26 cellular contexts compared by ENCODE assay signal in the genomic region with DNA sequence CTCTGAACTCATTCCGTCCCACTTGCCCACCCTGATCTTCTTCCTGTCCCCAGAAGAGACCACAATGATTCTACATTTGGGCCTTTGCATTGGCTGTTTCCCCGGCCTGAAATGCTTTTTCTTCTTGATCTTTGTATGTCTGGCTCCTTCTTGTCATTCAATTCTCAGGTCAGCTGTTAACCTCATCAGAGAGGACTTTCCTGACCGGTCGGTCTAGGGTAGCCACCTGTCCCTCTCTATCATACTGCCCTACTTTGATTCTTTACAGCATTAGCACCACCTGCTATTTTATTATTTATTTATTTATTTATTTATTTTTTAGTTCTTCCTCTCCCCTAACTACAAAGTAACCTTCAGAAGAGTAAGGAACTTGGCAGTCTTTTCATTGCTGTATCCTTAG.
"Had no signal": no experiment of that assay in that cellular context is flagged by ENCODE, and none has a peak within 500 bp of the region (broad histone marks: within the 10 kb centered on the region; RNA-seq: fewer than 3 reads in every experiment).

No MANE protein-coding gene starts in this region.

- H3K4me3 ChIP-seq: left ventricle myocardium inferior, lung, ovary, smooth muscle cell, stomach, testis, thyroid gland, transverse colon, upper lobe of left lung, vagina had no signal

- H3K9me3 Mint-ChIP-seq: naive thymus-derived CD8-positive, alpha-beta T cell; stimulated activated memory B cell treated with anti-CD40 and anti-IgM and Interleukin-4, amounts not matched to agents 10 μg/mL and 1 μg/mL and 100 μg/mL, for 72 hours had no signal

- H3K36me3 Mint-ChIP-seq: mesothelial cell of epicardium; naive thymus-derived CD8-positive, alpha-beta T cell; stimulated activated memory B cell treated with anti-CD40 and anti-IgM and Interleukin-4, amounts not matched to agents 10 μg/mL and 1 μg/mL and 100 μg/mL, for 72 hours had no signal

- H3K27ac Mint-ChIP-seq: mesothelial cell of epicardium; naive thymus-derived CD8-positive, alpha-beta T cell; nephron progenitor cell; progenitor cell of endocrine pancreas; stimulated activated memory B cell treated with anti-CD40 and anti-IgM and Interleukin-4, amounts not matched to agents 10 μg/mL and 1 μg/mL and 100 μg/mL, for 72 hours had no signal

- H3K27ac ChIP-seq: left ventricle myocardium inferior, ovary, stomach, testis, thyroid gland, transverse colon, upper lobe of left lung, vagina had no signal

- H3K4me2 ChIP-seq: smooth muscle cell had no signal

- DNase-seq: head of caudate nucleus; hippocampal formation; left ventricle myocardium inferior; mesendoderm; naive thymus-derived CD8-positive, alpha-beta T cell; nephron progenitor cell; ovary; retina; right cardiac atrium; stimulated activated CD4-positive, alpha-beta T cell treated with anti-CD3 and anti-CD28 coated beads, Interleukin-1b, Interleukin-23, amount 100 ng/mL, for 48 hours; stimulated activated CD4-positive, alpha-beta T cell treated with anti-CD3 and anti-CD28 coated beads, Interleukin-2, amount 100 ng/mL, for 48 hours; stimulated activated CD4-positive, alpha-beta T cell treated with anti-CD3 and anti-CD28 coated beads, Interleukin-4, amount 100 ng/mL, for 4 hours; stimulated activated CD8-positive, alpha-beta memory T cell treated with anti-CD3 and anti-CD28 coated beads, Interleukin-4, amount 100 ng/mL, for 48 hours; stimulated activated naive CD8-positive, alpha-beta T cell treated with anti-CD3 and anti-CD28 coated beads, Interleukin-15, Interleukin-2, amounts not matched to agents 100 U/mL and 50 U/mL, for 24 hours; stomach; testis; thyroid gland; transverse colon; upper lobe of left lung had no signal

- H3K4me1 Mint-ChIP-seq: stimulated activated memory B cell treated with anti-CD40 and anti-IgM and Interleukin-4, amounts not matched to agents 10 μg/mL and 1 μg/mL and 100 μg/mL, for 72 hours had no signal

- H3K27me3 ChIP-seq: ovary, stomach, testis, thyroid gland, transverse colon, upper lobe of left lung, vagina had no signal

- H3K4me1 ChIP-seq: testis, thyroid gland, upper lobe of left lung, vagina had no signal

- H3K4me3 Mint-ChIP-seq: mesothelial cell of epicardium; naive thymus-derived CD8-positive, alpha-beta T cell; nephron progenitor cell; stimulated activated memory B cell treated with anti-CD40 and anti-IgM and Interleukin-4, amounts not matched to agents 10 μg/mL and 1 μg/mL and 100 μg/mL, for 72 hours had no signal

- H3K9me3 ChIP-seq: left ventricle myocardium inferior, ovary, stomach, testis, thyroid gland, transverse colon, upper lobe of left lung, vagina had no signal

- H3K36me3 ChIP-seq: left ventricle myocardium inferior, ovary, stomach, thyroid gland, transverse colon, upper lobe of left lung, vagina had no signal

- ATAC-seq: naive thymus-derived CD8-positive, alpha-beta T cell; right cardiac atrium; sciatic nerve; stimulated activated memory B cell treated with anti-CD40 and anti-IgM and Interleukin-4, amounts not matched to agents 10 μg/mL and 1 μg/mL and 100 μg/mL, for 72 hours; stimulated activated naive CD8-positive, alpha-beta T cell treated with anti-CD3 and anti-CD28 coated beads, Interleukin-15, Interleukin-2, amounts not matched to agents 100 U/mL and 50 U/mL, for 24 hours had no signal

- H3K27me3 Mint-ChIP-seq: progenitor cell of endocrine pancreas had no signal
